In genomic region chr7:50393547-50394252, GRCh38 we compare ENCODE assay signal across 9 cellular contexts. TPM values are rescaled to one million over a fixed set of nuclear protein-coding genes. Genes with fewer than 3 reads are reported as not detected.
DNase-seq lines count a peak whose midpoint lies in the region; ATAC-seq and TF ChIP-seq lines count a peak whose summit lies in the region.
"Had no signal": no experiment of that assay in that cellular context is flagged by ENCODE, and none has a peak within 500 bp of the region (broad histone marks: within the 10 kb centered on the region; RNA-seq: fewer than 3 reads in every experiment).

No MANE protein-coding gene starts in this region.

- H3K4me3 ChIP-seq in esophagus muscularis mucosa = no peak overlapping the region

- DNase-seq in HUDEP-2 (lab: John Stamatoyannopoulos, UW; ENCODE audit: unreplicated experiment in 76 of 76) = peak in 71 of 76 experiments; percentile 13 to 83 (median 56)
- peak; percentile 33 for DNase-seq in activated T-helper 1 cell treated with Interleukin-2 at 50 U/mL for 16 hours (ENCODE audit: low read depth)
- peak; percentile 50 for DNase-seq in stimulated activated CD8-positive, alpha-beta memory T cell treated with anti-CD3 and anti-CD28 coated beads, Interleukin-4, amount 100 ng/mL, for 24 hours (ENCODE audit: low read depth)
- no peak for DNase-seq in retina
- no peak for DNase-seq in esophagus muscularis mucosa (ENCODE audit: extremely low spot score)
- DNase-seq in NCI-H1092 (lab: John Stamatoyannopoulos, UW) = no peak
- DNase-seq in NCI-H748 (lab: John Stamatoyannopoulos, UW; ENCODE audit: unreplicated experiment) = no peak

- intact Hi-C loops in esophagus muscularis mucosa (cut with DNase I) = no loop called here

- no peaks in the 10 kb centered on the region for H3K4me1 ChIP-seq in esophagus muscularis mucosa

- peak; percentile 56 for ATAC-seq in GM19328 (IDR thresholded peaks at IDR 0.05; ENCODE audit: unreplicated experiment)

- TF ChIP-seq EP300 in esophagus muscularis mucosa (IDR thresholded peaks at IDR 0.05) = no peak

- H3K36me3 ChIP-seq in esophagus muscularis mucosa = no peaks in the 10 kb centered on the region

- 58% methylated on average over 9 of the region's 9 CpGs for WGBS in esophagus muscularis mucosa

- no peak for TF ChIP-seq POLR2A in esophagus muscularis mucosa (IDR thresholded peaks at IDR 0.05; ENCODE audit: low read depth)

- no peaks in the 10 kb centered on the region for H3K27me3 ChIP-seq in esophagus muscularis mucosa

- TF ChIP-seq CTCF in esophagus muscularis mucosa (IDR thresholded peaks at IDR 0.05) = no peak

- no peaks in the 10 kb centered on the region for H3K9me3 ChIP-seq in esophagus muscularis mucosa

- no peak overlapping the region for H3K27ac ChIP-seq in esophagus muscularis mucosa (replicated peaks in 1 of 4)
- H3K27ac ChIP-seq: epithelial cell of prostate had no signal

RNA-seq across cellular contexts. Expression of gene FIGNL1, which starts 56.5 kb away (rescaled TPM):
- total RNA-seq in esophagus muscularis mucosa = 1 to 10 TPM; 3.3 to 6.1 (median 4.5) TPM

Comparison
In these comparisons a context has a peak if more than half of its experiments do, and no peak if none do; other contexts are left out.
1. DNase-seq: peak in HUDEP-2 (71 of 76), activated T-helper 1 cell treated with Interleukin-2 at 50 U/mL for 16 hours (single experiment) and stimulated activated CD8-positive, alpha-beta memory T cell treated with anti-CD3 and anti-CD28 coated beads, Interleukin-4, amount 100 ng/mL, for 24 hours (single experiment); none in retina (single experiment), esophagus muscularis mucosa (single experiment), NCI-H1092 (single experiment) and NCI-H748 (single experiment).